In the genomic region with DNA sequence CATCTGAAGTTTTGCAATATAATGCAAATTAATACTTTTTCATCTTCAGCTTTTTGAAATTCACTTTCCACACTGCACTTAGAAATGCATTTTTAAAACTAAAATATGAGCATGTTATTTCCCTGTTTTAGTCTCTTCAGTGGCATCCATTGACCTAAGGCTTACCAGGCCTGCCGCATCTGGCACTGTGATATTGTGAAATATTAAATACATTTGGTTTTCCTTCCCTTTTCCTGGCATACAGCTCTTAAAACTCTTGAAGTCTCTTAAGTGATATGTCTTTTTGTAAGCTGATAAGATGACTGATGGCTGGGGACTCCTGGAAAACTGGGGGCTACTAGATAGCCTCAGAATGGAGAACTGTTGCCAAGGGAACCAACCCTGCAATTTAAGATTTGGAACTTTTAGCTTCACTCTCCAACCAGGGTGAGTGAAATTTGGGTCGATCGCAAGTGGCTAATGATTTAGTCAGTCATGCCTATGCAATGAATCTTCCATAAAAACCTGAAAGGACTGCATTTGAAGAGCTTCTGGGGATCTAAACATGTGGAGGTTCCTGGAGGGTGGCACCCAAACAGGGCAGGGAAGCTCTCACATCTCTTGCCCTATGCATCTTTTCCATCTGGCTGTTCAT, we compare ENCODE assay signal across 16 cellular contexts.
DNase-seq lines count a peak whose midpoint lies in the region; ATAC-seq and TF ChIP-seq lines count a peak whose summit lies in the region.
"Had no signal": no experiment of that assay in that cellular context is flagged by ENCODE, and none has a peak within 500 bp of the region (broad histone marks: within the 10 kb centered on the region; RNA-seq: fewer than 3 reads in every experiment).

No MANE protein-coding gene starts in this region.

- DNase-seq in SKM-1 treated with dmso at 0.1 percent for 144 hours (lab: John Stamatoyannopoulos, UW; ENCODE audit: unreplicated experiment) (peak; percentile 30), SKM-1 (lab: John Stamatoyannopoulos, UW; ENCODE audit: unreplicated experiment) (no peak), PC-3 (no peak), chondrocyte (ENCODE audit: low spot score) (no peak)
- DNase-seq in natural killer cell treated with Interleukin-12 subunit alpha and Interleukin-12 subunit beta and Interleukin-15 and Interleukin-18, amount 100 ng/mL, for 72 hours (ENCODE audit: low spot score) = no peak
- DNase-seq: activated CD4-positive, alpha-beta T cell treated with anti-CD3 and anti-CD28 coated beads, Interleukin-2, amount 50 U/mL, for 4 hours; H9; mesendoderm; NCI-H1105; T-helper 9 cell had no signal

- H3K9me3 ChIP-seq in PC-3 (ENCODE audit: low read length) (no peaks in the 10 kb centered on the region), skeletal muscle satellite cell (replicated peaks; ENCODE audit: low read length) (no peaks in the 10 kb centered on the region)

- no peaks in the 10 kb centered on the region for H3F3A ChIP-seq in PC-3 (ENCODE audit: low read length, unreplicated experiment)

- CTCF ChIA-PET in PC-3 (lab: Charles Lee) = no interaction called here

- intact Hi-C loops in PC-3 (cut with micrococcal nuclease) = no loop called here

- H3K4me3 ChIP-seq in PC-3 (ENCODE audit: low read length) (no peak overlapping the region), skeletal muscle satellite cell (ENCODE audit: low read length) (peak overlapping the region; percentile 20)

- H3K27me3 ChIP-seq in PC-3 (ENCODE audit: low read length) (no peaks in the 10 kb centered on the region), skeletal muscle satellite cell (ENCODE audit: control insufficient read depth, insufficient read depth, low read length) (no peaks in the 10 kb centered on the region)

- H3K4me2 ChIP-seq in PC-3 (ENCODE audit: low read length) = peak overlapping the region; percentile 42
- peak overlapping the region; percentile 53 for H3K4me2 ChIP-seq in skeletal muscle satellite cell (ENCODE audit: low read length)

- no peak for ATAC-seq in PC-3
- ATAC-seq in HG02763 (IDR thresholded peaks at IDR 0.05; ENCODE audit: unreplicated experiment) = no peak
- ATAC-seq in natural killer cell treated with Interleukin-12 subunit alpha and Interleukin-12 subunit beta and Interleukin-15 and Interleukin-18, amount 100 ng/mL, for 72 hours = no peak
- ATAC-seq in GM19452 (IDR thresholded peaks at IDR 0.05; ENCODE audit: unreplicated experiment) = no peak
- ATAC-seq: activated T-helper 17 cell treated with anti-CD3 and anti-CD28 coated beads, Interleukin-2, amount 50 U/mL, for 72 hours; Panc1 had no signal

- no peak for TF ChIP-seq CTCF in PC-3 (conservative IDR thresholded peaks at IDR 0.05; ENCODE audit: low read depth, low read length)
- TF ChIP-seq CTCF in chondrocyte (IDR thresholded peaks at IDR 0.05) = no peak

- H3K4me1 ChIP-seq in PC-3 (ENCODE audit: insufficient read depth, low read length) (peaks cover 28% of the 10 kb centered on the region), skeletal muscle satellite cell (ENCODE audit: control insufficient read depth, insufficient read depth, low read length) (peaks cover 39% of the 10 kb centered on the region)

- H3K9me2 ChIP-seq in PC-3 (replicated peaks; ENCODE audit: low read length) = no peaks in the 10 kb centered on the region

- H2AFZ ChIP-seq in PC-3 (ENCODE audit: low read length) = 0 out of 2 replicates have a peak overlapping the region, but pooled peaks have one; percentile 21

- no peaks in the 10 kb centered on the region for H3K79me2 ChIP-seq in PC-3 (ENCODE audit: low read length)

- no peaks in the 10 kb centered on the region for H3K27me3 Mint-ChIP-seq in chondrocyte (ENCODE audit: low read depth)
- H3K27me3 Mint-ChIP-seq in natural killer cell treated with Interleukin-12 subunit alpha and Interleukin-12 subunit beta and Interleukin-15 and Interleukin-18, amount 100 ng/mL, for 72 hours = no peaks in the 10 kb centered on the region
- H3K27me3 Mint-ChIP-seq: activated T-helper 17 cell treated with anti-CD3 and anti-CD28 coated beads, Interleukin-2, amount 50 U/mL, for 72 hours had no signal

- H3K36me3 ChIP-seq in PC-3 (ENCODE audit: low read depth, low read length) (no peaks in the 10 kb centered on the region), skeletal muscle satellite cell (ENCODE audit: insufficient read depth, low read length) (no peaks in the 10 kb centered on the region)

- H3K9ac ChIP-seq in PC-3 (ENCODE audit: low read length) = peak overlapping the region; percentile 36
- H3K9ac ChIP-seq in skeletal muscle satellite cell (ENCODE audit: low read depth, low read length) = peak overlapping the region; percentile 5

- peak overlapping the region; percentile 83 for H3K27ac ChIP-seq in PC-3 (ENCODE audit: low read length)
- H3K27ac ChIP-seq: 22Rv1 had no signal

- peaks cover 62% of the 10 kb centered on the region for H3K4me1 Mint-ChIP-seq in chondrocyte (ENCODE audit: low read depth)
- H3K4me1 Mint-ChIP-seq in natural killer cell treated with Interleukin-12 subunit alpha and Interleukin-12 subunit beta and Interleukin-15 and Interleukin-18, amount 100 ng/mL, for 72 hours (ENCODE audit: low read depth in 2 of 2) = no peaks in the 10 kb centered on the region
- H3K4me1 Mint-ChIP-seq: activated T-helper 17 cell treated with anti-CD3 and anti-CD28 coated beads, Interleukin-2, amount 50 U/mL, for 72 hours; H9 had no signal

- peaks cover 10% of the 10 kb centered on the region for H3K9me3 Mint-ChIP-seq in chondrocyte (ENCODE audit: low read depth)
- H3K9me3 Mint-ChIP-seq in natural killer cell treated with Interleukin-12 subunit alpha and Interleukin-12 subunit beta and Interleukin-15 and Interleukin-18, amount 100 ng/mL, for 72 hours = peaks cover 14% of the 10 kb centered on the region

- no peaks in the 10 kb centered on the region for H3K36me3 Mint-ChIP-seq in chondrocyte (ENCODE audit: low read depth)
- H3K36me3 Mint-ChIP-seq in natural killer cell treated with Interleukin-12 subunit alpha and Interleukin-12 subunit beta and Interleukin-15 and Interleukin-18, amount 100 ng/mL, for 72 hours = no peaks in the 10 kb centered on the region

- POLR2A ChIA-PET in PC-3 (lab: Charles Lee; ENCODE audit: unreplicated experiment) = interaction anchor here (0.6 kb wide), 1 partner anchor 475 kb away, joined by 5 read pairs; no protein-coding TSS in a partner anchor

- BruUV-seq in PC-3 (replicated peaks; lab: Mats Ljungman, UMichigan) = no TSS peak

- H4K20me1 ChIP-seq in PC-3 (ENCODE audit: low read length) = no peaks in the 10 kb centered on the region

- H3K4me3 Mint-ChIP-seq in chondrocyte (ENCODE audit: unreplicated experiment) = no peak overlapping the region
- no peak overlapping the region for H3K4me3 Mint-ChIP-seq in natural killer cell treated with Interleukin-12 subunit alpha and Interleukin-12 subunit beta and Interleukin-15 and Interleukin-18, amount 100 ng/mL, for 72 hours
- H3K4me3 Mint-ChIP-seq: activated T-helper 17 cell treated with anti-CD3 and anti-CD28 coated beads, Interleukin-2, amount 50 U/mL, for 72 hours; H9 had no signal

- H3K27ac Mint-ChIP-seq in chondrocyte (ENCODE audit: unreplicated experiment) = peak overlapping the region; percentile 65
- no peak overlapping the region for H3K27ac Mint-ChIP-seq in natural killer cell treated with Interleukin-12 subunit alpha and Interleukin-12 subunit beta and Interleukin-15 and Interleukin-18, amount 100 ng/mL, for 72 hours
- H3K27ac Mint-ChIP-seq: activated T-helper 17 cell treated with anti-CD3 and anti-CD28 coated beads, Interleukin-2, amount 50 U/mL, for 72 hours; H9 had no signal
